In the genomic region with DNA sequence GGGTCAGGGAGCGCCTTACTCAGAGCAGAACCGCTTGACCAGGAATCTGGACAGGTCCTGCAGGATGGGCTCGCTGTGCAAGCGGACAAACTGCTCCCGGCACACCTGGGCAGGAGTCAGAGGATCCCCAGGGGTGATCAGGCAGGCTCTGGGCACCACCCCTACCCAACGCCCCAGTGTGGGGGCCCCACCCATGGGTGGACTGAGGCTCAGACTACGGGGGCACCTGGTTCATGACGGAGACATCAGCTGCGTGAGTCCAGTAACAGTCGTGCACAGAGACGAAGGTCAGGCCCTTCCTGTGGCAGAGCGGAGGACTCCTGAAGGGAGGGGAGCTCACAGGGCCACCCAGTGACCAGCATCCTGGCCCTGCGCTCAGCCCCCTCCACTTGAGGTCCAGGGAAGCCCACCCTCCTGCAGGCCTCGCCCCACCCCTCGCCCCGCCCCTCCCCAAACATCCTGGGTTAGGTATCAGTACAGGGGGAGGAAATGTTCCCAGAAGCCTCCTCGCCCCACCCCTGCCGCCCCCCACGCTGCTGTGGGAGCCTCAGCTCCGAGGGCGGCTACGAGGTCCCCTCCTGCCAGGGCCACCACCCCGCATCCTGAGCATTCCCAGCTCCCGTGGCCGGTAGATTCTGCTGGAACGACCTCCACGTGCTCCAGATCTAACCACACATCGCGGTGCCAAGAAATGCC, we compare ENCODE assay signal across 3 cellular contexts.
A peak's percentile ranks its signal among the peaks of the same experiment; 100 is the strongest.
TF ChIP-seq lines count a peak whose summit lies in the region.

No MANE protein-coding gene starts in this region.

TF ChIP-seq in A549, 52 proteins besides CTCF, POLR2A, EP300 and RAD21 (continues in another document):
- TF ChIP-seq, protein P1, sequence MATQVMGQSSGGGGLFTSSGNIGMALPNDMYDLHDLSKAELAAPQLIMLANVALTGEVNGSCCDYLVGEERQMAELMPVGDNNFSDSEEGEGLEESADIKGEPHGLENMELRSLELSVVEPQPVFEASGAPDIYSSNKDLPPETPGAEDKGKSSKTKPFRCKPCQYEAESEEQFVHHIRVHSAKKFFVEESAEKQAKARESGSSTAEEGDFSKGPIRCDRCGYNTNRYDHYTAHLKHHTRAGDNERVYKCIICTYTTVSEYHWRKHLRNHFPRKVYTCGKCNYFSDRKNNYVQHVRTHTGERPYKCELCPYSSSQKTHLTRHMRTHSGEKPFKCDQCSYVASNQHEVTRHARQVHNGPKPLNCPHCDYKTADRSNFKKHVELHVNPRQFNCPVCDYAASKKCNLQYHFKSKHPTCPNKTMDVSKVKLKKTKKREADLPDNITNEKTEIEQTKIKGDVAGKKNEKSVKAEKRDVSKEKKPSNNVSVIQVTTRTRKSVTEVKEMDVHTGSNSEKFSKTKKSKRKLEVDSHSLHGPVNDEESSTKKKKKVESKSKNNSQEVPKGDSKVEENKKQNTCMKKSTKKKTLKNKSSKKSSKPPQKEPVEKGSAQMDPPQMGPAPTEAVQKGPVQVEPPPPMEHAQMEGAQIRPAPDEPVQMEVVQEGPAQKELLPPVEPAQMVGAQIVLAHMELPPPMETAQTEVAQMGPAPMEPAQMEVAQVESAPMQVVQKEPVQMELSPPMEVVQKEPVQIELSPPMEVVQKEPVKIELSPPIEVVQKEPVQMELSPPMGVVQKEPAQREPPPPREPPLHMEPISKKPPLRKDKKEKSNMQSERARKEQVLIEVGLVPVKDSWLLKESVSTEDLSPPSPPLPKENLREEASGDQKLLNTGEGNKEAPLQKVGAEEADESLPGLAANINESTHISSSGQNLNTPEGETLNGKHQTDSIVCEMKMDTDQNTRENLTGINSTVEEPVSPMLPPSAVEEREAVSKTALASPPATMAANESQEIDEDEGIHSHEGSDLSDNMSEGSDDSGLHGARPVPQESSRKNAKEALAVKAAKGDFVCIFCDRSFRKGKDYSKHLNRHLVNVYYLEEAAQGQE (IDR thresholded peaks at IDR 0.05) = no peak
- TF ChIP-seq NR3C1 (IDR thresholded peaks at IDR 0.05) = no peak
- no peak for TF ChIP-seq ZSCAN20 (CRISPR knock-in tag; IDR thresholded peaks at IDR 0.05)
- TF ChIP-seq HOXA7 (CRISPR knock-in tag; IDR thresholded peaks at IDR 0.05) = no peak
- TF ChIP-seq HEYL (CRISPR knock-in tag; IDR thresholded peaks at IDR 0.05) = no peak
- no peak for TF ChIP-seq RNF2 (IDR thresholded peaks at IDR 0.05; ENCODE audit: borderline replicate concordance, low read depth)
- TF ChIP-seq, protein P2, sequence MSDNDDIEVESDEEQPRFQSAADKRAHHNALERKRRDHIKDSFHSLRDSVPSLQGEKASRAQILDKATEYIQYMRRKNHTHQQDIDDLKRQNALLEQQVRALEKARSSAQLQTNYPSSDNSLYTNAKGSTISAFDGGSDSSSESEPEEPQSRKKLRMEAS (IDR thresholded peaks at IDR 0.05) = no peak
- TF ChIP-seq, protein P3, sequence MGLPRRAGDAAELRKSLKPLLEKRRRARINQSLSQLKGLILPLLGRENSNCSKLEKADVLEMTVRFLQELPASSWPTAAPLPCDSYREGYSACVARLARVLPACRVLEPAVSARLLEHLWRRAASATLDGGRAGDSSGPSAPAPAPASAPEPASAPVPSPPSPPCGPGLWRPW (IDR thresholded peaks at IDR 0.05) = no peak
- TF ChIP-seq CEBPB (IDR thresholded peaks at IDR 0.05) = no peak
- no peak for TF ChIP-seq JUN (IDR thresholded peaks at IDR 0.05)
- no peak for TF ChIP-seq RFX5 (IDR thresholded peaks at IDR 0.05)
- no peak for TF ChIP-seq EHMT2 (IDR thresholded peaks at IDR 0.05; ENCODE audit: low read depth)
- TF ChIP-seq CBX8 (IDR thresholded peaks at IDR 0.05) = no peak
- TF ChIP-seq, protein P4, sequence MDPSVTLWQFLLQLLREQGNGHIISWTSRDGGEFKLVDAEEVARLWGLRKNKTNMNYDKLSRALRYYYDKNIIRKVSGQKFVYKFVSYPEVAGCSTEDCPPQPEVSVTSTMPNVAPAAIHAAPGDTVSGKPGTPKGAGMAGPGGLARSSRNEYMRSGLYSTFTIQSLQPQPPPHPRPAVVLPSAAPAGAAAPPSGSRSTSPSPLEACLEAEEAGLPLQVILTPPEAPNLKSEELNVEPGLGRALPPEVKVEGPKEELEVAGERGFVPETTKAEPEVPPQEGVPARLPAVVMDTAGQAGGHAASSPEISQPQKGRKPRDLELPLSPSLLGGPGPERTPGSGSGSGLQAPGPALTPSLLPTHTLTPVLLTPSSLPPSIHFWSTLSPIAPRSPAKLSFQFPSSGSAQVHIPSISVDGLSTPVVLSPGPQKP (IDR thresholded peaks at IDR 0.05; ENCODE audit: low read depth, low read length) = no peak
- no peak for TF ChIP-seq RCOR1 (IDR thresholded peaks at IDR 0.05; ENCODE audit: low read depth, low read length)
- no peak for TF ChIP-seq TFCP2L1 (CRISPR knock-in tag; IDR thresholded peaks at IDR 0.05)

TF ChIP-seq in Ishikawa, 13 proteins besides CTCF, POLR2A, EP300 and RAD21:
- TF ChIP-seq FOXM1 (IDR thresholded peaks at IDR 0.05; ENCODE audit: borderline replicate concordance, low read depth) (0 out of 2 replicates have a peak, but pooled peaks have one; percentile 0), TEAD4 (IDR thresholded peaks at IDR 0.05) (no peak)
TF ChIP-seq in Ishikawa: peak in this region for 1.

TF ChIP-seq in HepG2, 621 proteins besides CTCF, POLR2A, EP300 and RAD21:
- no peak for TF ChIP-seq ZEB1 (IDR thresholded peaks at IDR 0.05; ENCODE audit: insufficient replicate concordance, low read depth)
- no peak for TF ChIP-seq ZSCAN12 (CRISPR knock-in tag; IDR thresholded peaks at IDR 0.05)
- TF ChIP-seq, protein P5, sequence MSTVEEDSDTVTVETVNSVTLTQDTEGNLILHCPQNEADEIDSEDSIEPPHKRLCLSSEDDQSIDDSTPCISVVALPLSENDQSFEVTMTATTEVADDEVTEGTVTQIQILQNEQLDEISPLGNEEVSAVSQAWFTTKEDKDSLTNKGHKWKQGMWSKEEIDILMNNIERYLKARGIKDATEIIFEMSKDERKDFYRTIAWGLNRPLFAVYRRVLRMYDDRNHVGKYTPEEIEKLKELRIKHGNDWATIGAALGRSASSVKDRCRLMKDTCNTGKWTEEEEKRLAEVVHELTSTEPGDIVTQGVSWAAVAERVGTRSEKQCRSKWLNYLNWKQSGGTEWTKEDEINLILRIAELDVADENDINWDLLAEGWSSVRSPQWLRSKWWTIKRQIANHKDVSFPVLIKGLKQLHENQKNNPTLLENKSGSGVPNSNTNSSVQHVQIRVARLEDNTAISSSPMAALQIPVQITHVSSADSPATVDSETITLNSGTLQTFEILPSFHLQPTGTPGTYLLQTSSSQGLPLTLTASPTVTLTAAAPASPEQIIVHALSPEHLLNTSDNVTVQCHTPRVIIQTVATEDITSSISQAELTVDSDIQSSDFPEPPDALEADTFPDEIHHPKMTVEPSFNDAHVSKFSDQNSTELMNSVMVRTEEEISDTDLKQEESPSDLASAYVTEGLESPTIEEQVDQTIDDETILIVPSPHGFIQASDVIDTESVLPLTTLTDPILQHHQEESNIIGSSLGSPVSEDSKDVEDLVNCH (CRISPR knock-in tag; IDR thresholded peaks at IDR 0.05) = no peak
- TF ChIP-seq ZNF768 (CRISPR knock-in tag; IDR thresholded peaks at IDR 0.05) = no peak
- no peak for TF ChIP-seq ATF7-NPFF (CRISPR knock-in tag; IDR thresholded peaks at IDR 0.05; ENCODE audit: low read depth)
- TF ChIP-seq POGZ (CRISPR knock-in tag; IDR thresholded peaks at IDR 0.05) = no peak
- no peak for TF ChIP-seq JUND (CRISPR knock-in tag; IDR thresholded peaks at IDR 0.05)
- no peak for TF ChIP-seq ZNF598 (CRISPR knock-in tag; IDR thresholded peaks at IDR 0.05; ENCODE audit: borderline replicate concordance)
- TF ChIP-seq, protein P6, sequence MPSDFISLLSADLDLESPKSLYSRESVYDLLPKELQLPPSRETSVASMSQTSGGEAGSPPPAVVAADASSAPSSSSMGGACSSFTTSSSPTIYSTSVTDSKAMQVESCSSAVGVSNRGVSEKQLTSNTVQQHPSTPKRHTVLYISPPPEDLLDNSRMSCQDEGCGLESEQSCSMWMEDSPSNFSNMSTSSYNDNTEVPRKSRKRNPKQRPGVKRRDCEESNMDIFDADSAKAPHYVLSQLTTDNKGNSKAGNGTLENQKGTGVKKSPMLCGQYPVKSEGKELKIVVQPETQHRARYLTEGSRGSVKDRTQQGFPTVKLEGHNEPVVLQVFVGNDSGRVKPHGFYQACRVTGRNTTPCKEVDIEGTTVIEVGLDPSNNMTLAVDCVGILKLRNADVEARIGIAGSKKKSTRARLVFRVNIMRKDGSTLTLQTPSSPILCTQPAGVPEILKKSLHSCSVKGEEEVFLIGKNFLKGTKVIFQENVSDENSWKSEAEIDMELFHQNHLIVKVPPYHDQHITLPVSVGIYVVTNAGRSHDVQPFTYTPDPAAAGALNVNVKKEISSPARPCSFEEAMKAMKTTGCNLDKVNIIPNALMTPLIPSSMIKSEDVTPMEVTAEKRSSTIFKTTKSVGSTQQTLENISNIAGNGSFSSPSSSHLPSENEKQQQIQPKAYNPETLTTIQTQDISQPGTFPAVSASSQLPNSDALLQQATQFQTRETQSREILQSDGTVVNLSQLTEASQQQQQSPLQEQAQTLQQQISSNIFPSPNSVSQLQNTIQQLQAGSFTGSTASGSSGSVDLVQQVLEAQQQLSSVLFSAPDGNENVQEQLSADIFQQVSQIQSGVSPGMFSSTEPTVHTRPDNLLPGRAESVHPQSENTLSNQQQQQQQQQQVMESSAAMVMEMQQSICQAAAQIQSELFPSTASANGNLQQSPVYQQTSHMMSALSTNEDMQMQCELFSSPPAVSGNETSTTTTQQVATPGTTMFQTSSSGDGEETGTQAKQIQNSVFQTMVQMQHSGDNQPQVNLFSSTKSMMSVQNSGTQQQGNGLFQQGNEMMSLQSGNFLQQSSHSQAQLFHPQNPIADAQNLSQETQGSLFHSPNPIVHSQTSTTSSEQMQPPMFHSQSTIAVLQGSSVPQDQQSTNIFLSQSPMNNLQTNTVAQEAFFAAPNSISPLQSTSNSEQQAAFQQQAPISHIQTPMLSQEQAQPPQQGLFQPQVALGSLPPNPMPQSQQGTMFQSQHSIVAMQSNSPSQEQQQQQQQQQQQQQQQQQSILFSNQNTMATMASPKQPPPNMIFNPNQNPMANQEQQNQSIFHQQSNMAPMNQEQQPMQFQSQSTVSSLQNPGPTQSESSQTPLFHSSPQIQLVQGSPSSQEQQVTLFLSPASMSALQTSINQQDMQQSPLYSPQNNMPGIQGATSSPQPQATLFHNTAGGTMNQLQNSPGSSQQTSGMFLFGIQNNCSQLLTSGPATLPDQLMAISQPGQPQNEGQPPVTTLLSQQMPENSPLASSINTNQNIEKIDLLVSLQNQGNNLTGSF (CRISPR knock-in tag; IDR thresholded peaks at IDR 0.05) = no peak
- TF ChIP-seq HIVEP1 (CRISPR knock-in tag; IDR thresholded peaks at IDR 0.05) = no peak
- no peak for TF ChIP-seq ZNF878 (CRISPR knock-in tag; IDR thresholded peaks at IDR 0.05)
- TF ChIP-seq, protein P7, sequence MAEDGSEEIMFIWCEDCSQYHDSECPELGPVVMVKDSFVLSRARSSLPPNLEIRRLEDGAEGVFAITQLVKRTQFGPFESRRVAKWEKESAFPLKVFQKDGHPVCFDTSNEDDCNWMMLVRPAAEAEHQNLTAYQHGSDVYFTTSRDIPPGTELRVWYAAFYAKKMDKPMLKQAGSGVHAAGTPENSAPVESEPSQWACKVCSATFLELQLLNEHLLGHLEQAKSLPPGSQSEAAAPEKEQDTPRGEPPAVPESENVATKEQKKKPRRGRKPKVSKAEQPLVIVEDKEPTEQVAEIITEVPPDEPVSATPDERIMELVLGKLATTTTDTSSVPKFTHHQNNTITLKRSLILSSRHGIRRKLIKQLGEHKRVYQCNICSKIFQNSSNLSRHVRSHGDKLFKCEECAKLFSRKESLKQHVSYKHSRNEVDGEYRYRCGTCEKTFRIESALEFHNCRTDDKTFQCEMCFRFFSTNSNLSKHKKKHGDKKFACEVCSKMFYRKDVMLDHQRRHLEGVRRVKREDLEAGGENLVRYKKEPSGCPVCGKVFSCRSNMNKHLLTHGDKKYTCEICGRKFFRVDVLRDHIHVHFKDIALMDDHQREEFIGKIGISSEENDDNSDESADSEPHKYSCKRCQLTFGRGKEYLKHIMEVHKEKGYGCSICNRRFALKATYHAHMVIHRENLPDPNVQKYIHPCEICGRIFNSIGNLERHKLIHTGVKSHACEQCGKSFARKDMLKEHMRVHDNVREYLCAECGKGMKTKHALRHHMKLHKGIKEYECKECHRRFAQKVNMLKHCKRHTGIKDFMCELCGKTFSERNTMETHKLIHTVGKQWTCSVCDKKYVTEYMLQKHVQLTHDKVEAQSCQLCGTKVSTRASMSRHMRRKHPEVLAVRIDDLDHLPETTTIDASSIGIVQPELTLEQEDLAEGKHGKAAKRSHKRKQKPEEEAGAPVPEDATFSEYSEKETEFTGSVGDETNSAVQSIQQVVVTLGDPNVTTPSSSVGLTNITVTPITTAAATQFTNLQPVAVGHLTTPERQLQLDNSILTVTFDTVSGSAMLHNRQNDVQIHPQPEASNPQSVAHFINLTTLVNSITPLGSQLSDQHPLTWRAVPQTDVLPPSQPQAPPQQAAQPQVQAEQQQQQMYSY (CRISPR knock-in tag; IDR thresholded peaks at IDR 0.05) = no peak
- TF ChIP-seq FOXP1 (IDR thresholded peaks at IDR 0.05) = no peak
- TF ChIP-seq FOXP1 (CRISPR knock-in tag; IDR thresholded peaks at IDR 0.05) = no peak
- no peak for TF ChIP-seq EHMT2 (IDR thresholded peaks at IDR 0.05; ENCODE audit: borderline replicate concordance, low read depth, low read length)
- no peak for TF ChIP-seq ZNF550 (CRISPR knock-in tag; IDR thresholded peaks at IDR 0.05; ENCODE audit: borderline replicate concordance)
- TF ChIP-seq ZNF260 (CRISPR knock-in tag; IDR thresholded peaks at IDR 0.05; ENCODE audit: borderline replicate concordance, low read depth) = no peak
- TF ChIP-seq ZNF501 (CRISPR knock-in tag; IDR thresholded peaks at IDR 0.05) = no peak
- TF ChIP-seq SMAD3 (CRISPR knock-in tag; IDR thresholded peaks at IDR 0.05) = no peak
- no peak for TF ChIP-seq HNF4G (IDR thresholded peaks at IDR 0.05; ENCODE audit: borderline replicate concordance, low read depth, low read length)
- TF ChIP-seq HNF4G (CRISPR knock-in tag; IDR thresholded peaks at IDR 0.05; ENCODE audit: borderline replicate concordance, low read depth) = no peak
- TF ChIP-seq ZNF354B (CRISPR knock-in tag; IDR thresholded peaks at IDR 0.05) = no peak
TF ChIP-seq in HepG2: peak in this region for 0.
